ENCODE assay signal across 1 cellular context in genomic region chr4:74919783-74920182, GRCh38.
A peak's percentile ranks its signal among the peaks of the same experiment; 100 is the strongest.
TF ChIP-seq lines count a peak whose summit lies in the region.

No MANE protein-coding gene starts in this region.

TF ChIP-seq in HepG2, 621 proteins besides CTCF, POLR2A, EP300 and RAD21 (continued from another document):
- TF ChIP-seq CEBPB (IDR thresholded peaks at IDR 0.05; ENCODE audit: borderline replicate concordance, low read depth, low read length): peak; percentile 47; the same call in 1 of the 2 replicates
